Comparison of ENCODE assay signal across 17 cellular contexts in the genomic region with DNA sequence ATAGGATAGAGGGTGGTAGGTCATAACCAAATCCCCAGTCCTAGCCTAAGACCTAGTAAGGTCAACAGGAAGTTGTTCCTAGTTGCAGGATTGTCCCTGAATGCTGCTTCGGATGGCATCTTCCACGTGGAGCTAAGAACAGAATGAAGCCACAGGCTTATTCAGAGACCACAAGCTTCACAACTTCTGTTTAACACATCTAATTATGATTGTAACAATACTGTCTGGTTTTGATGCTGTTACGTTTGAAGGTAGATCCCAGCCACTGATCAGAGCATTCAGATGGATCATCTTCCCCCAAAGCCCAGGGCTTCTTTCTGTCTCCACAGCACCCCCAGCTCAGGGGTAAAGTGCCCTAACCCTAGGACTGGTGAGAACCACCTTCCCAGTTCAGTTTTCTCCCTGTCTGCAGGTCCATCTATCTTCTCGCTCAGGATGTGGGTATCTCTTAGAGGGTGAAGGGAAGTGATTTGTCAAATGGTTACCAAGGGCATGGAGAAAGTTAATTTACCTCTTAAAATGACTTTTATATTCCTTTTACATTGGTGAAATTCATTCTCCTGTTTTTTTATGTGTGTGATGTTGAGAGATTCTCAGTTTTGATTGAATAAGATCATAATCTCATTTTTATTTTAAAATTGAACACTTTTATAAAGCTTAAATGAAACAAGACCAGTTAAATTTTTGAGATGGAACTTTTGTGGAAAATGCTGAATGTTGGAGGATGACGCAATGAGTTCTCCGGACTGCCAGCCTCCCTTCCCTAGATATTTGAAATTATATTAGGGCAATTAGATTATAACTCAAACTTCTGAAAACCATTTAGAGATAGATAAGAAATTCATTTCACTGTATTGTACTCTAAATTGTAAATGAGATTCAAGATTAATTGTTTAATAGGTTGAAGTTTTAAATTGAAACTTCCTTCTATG.
DNase-seq lines count a peak whose midpoint lies in the region; ATAC-seq, FAIRE-seq and TF ChIP-seq lines count a peak whose summit lies in the region.
"Had no signal": no experiment of that assay in that cellular context is flagged by ENCODE, and none has a peak within 500 bp of the region (broad histone marks: within the 10 kb centered on the region; RNA-seq: fewer than 3 reads in every experiment).

No MANE protein-coding gene starts in this region.

- TF ChIP-seq POLR2A in A549 (IDR thresholded peaks at IDR 0.05; ENCODE audit: low read length): no peak

- TF ChIP-seq CTCF in A549 (IDR thresholded peaks at IDR 0.05): no peak
- no peak for TF ChIP-seq CTCF in kidney (IDR thresholded peaks at IDR 0.05; ENCODE audit: borderline replicate concordance, extremely low read depth, insufficient read depth)

- H3K4me3 ChIP-seq in A549 (no peak overlapping the region), adipocyte (ENCODE audit: low read length) (peak overlapping the region; percentile 46), kidney (ENCODE audit: low read length in 2 of 2) (no peak overlapping the region)
- H3K4me3 ChIP-seq: colonic mucosa had no signal

- TF ChIP-seq RAD21 in A549 (conservative IDR thresholded peaks at IDR 0.05 in 1 of 2, IDR thresholded peaks at IDR 0.05 in 1 of 2): no peak

- CTCF ChIA-PET in A549 (lab: Yijun Ruan, JAX): interaction anchor here (1.6 kb wide), 1 partner anchor 13 kb away, joined by 5 read pairs; no protein-coding TSS in a partner anchor

- H3K9ac ChIP-seq in adipocyte (ENCODE audit: low read length): peak overlapping the region; percentile 68
- no peak overlapping the region for H3K9ac ChIP-seq in kidney (ENCODE audit: low read length in 2 of 2)
- H3K9ac ChIP-seq: parathyroid adenoma had no signal

- intact Hi-C loops in kidney (cut with DNase I): no loop called here

- FAIRE-seq in A549 (lab: Jason Lieb, UNC) (no peak), GM19239 (lab: Jason Lieb, UNC) (peak; percentile 68), kidney (lab: Jason Lieb, UNC) (peak; percentile 11)
- FAIRE-seq: G401.6, islet of Langerhans had no signal

- H3K4me1 ChIP-seq in A549: peaks cover 14% of the 10 kb centered on the region; the same call in 1 of the 3 replicates
- H3K4me1 ChIP-seq in adipocyte (ENCODE audit: control insufficient read depth, insufficient read depth, low read length): peaks cover 45% of the 10 kb centered on the region
- peaks cover 0 to 4% of the 10 kb centered on the region in 2 donors for H3K4me1 ChIP-seq in kidney (ENCODE audit: control insufficient read depth in 1 of 2, insufficient read depth in 1 of 2, low read depth in 1 of 2, low read length in 2 of 2)
- H3K4me1 ChIP-seq: colonic mucosa, parathyroid adenoma had no signal

- no peak for DNase-seq in A549 (ENCODE audit: low read depth in 1 of 2, low spot score in 1 of 2)
- DNase-seq in GM19239 (ENCODE audit: insufficient read length, low spot score): no peak
- peak; percentile 57 for DNase-seq in adipocyte (ENCODE audit: low read depth)
- DNase-seq in kidney: no peak
- DNase-seq in Ammon's horn (ENCODE audit: low spot score): no peak
- DNase-seq: activated CD4-positive, CD25-positive, alpha-beta regulatory T cell treated with anti-CD3 and anti-CD28 coated beads, Interleukin-2, amount 50 U/mL, for 72 hours; colonic mucosa; COR-L47; midbrain; NCI-H1436 had no signal

- H3K27me3 ChIP-seq in adipocyte (replicated peaks; ENCODE audit: control insufficient read depth, insufficient read depth, low read length): no peaks in the 10 kb centered on the region
- H3K27me3 ChIP-seq: colonic mucosa had no signal

- POLR2A ChIA-PET in A549 (lab: Yijun Ruan, JAX): no interaction called here

- no peak overlapping the region for H3K27ac ChIP-seq in A549
- H3K27ac ChIP-seq in kidney (ENCODE audit: low read depth in 2 of 2, low read length in 2 of 2): no peak overlapping the region
- H3K27ac ChIP-seq: colonic mucosa, parathyroid adenoma had no signal

- no peak overlapping the region; the same call in 2 of the 3 replicates for H3K4me2 ChIP-seq in A549

- no peak for TF ChIP-seq EP300 in A549 (IDR thresholded peaks at IDR 0.05)

- H3K9me3 ChIP-seq in A549: no peaks in the 10 kb centered on the region
- H3K9me3 ChIP-seq in adipocyte (ENCODE audit: control insufficient read depth, low read length): no peaks in the 10 kb centered on the region
- no peaks in the 10 kb centered on the region for H3K9me3 ChIP-seq in kidney (ENCODE audit: control insufficient read depth in 1 of 2, low read length in 2 of 2)
- H3K9me3 ChIP-seq: colonic mucosa had no signal

- ATAC-seq in A549 (no peak), HG03354 (IDR thresholded peaks at IDR 0.05; ENCODE audit: poor library complexity, severe bottlenecking, unreplicated experiment) (no peak), HG02973 (IDR thresholded peaks at IDR 0.05; ENCODE audit: unreplicated experiment) (no peak), HG03175 (IDR thresholded peaks at IDR 0.05; ENCODE audit: unreplicated experiment) (no peak)
- ATAC-seq: Right ventricle myocardium inferior had no signal

- 94% methylated on average over 6 of the region's 6 CpGs for WGBS in A549 (ENCODE audit: missing lambda C conversion rate)

- H3K36me3 ChIP-seq in adipocyte (ENCODE audit: control insufficient read depth, insufficient read depth, low read length, severe bottlenecking): no peaks in the 10 kb centered on the region
- no peaks in the 10 kb centered on the region for H3K36me3 ChIP-seq in kidney (ENCODE audit: control insufficient read depth in 1 of 2, insufficient read depth in 2 of 2, low read length in 2 of 2)
- H3K36me3 ChIP-seq: colonic mucosa had no signal

TF ChIP-seq in A549, 52 proteins besides CTCF, POLR2A, EP300 and RAD21:
- TF ChIP-seq CEBPB (IDR thresholded peaks at IDR 0.05): peak; percentile 48 to 55; a peak in 2 of 4 replicates
- TF ChIP-seq POLR2AphosphoS2 (conservative IDR thresholded peaks at IDR 0.05; ENCODE audit: low read length): no peak
